In the genomic region with DNA sequence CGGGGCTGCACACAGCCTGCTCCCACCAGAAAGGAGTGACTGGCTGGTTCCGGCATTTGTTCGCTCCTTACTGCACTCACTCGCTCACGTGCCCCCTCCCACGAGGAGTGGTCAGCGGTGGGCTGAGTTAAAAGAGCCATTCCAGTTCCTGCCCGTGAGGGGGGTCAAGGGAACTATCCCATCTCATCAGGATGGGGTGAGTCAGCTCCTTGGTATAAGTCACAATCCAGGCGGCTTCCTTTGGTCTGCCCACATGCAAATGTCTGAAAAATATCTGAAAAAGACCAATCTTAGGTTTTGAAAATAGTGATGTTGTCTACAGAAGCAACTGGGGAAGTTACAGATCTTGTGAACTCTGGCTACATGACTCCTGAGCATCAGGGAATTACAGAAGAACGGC, we compare ENCODE assay signal across 2 cellular contexts.
TF ChIP-seq lines count a peak whose summit lies in the region.

No MANE protein-coding gene starts in this region.

TF ChIP-seq in SK-N-SH, 30 proteins besides CTCF, POLR2A, EP300 and RAD21 (continued from another document):
- TF ChIP-seq, protein P1, sequence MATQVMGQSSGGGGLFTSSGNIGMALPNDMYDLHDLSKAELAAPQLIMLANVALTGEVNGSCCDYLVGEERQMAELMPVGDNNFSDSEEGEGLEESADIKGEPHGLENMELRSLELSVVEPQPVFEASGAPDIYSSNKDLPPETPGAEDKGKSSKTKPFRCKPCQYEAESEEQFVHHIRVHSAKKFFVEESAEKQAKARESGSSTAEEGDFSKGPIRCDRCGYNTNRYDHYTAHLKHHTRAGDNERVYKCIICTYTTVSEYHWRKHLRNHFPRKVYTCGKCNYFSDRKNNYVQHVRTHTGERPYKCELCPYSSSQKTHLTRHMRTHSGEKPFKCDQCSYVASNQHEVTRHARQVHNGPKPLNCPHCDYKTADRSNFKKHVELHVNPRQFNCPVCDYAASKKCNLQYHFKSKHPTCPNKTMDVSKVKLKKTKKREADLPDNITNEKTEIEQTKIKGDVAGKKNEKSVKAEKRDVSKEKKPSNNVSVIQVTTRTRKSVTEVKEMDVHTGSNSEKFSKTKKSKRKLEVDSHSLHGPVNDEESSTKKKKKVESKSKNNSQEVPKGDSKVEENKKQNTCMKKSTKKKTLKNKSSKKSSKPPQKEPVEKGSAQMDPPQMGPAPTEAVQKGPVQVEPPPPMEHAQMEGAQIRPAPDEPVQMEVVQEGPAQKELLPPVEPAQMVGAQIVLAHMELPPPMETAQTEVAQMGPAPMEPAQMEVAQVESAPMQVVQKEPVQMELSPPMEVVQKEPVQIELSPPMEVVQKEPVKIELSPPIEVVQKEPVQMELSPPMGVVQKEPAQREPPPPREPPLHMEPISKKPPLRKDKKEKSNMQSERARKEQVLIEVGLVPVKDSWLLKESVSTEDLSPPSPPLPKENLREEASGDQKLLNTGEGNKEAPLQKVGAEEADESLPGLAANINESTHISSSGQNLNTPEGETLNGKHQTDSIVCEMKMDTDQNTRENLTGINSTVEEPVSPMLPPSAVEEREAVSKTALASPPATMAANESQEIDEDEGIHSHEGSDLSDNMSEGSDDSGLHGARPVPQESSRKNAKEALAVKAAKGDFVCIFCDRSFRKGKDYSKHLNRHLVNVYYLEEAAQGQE (IDR thresholded peaks at IDR 0.05; ENCODE audit: low read depth, low read length) = no peak
- TF ChIP-seq GATA2 (CRISPR knock-in tag; IDR thresholded peaks at IDR 0.05) = no peak
- TF ChIP-seq, protein P2, sequence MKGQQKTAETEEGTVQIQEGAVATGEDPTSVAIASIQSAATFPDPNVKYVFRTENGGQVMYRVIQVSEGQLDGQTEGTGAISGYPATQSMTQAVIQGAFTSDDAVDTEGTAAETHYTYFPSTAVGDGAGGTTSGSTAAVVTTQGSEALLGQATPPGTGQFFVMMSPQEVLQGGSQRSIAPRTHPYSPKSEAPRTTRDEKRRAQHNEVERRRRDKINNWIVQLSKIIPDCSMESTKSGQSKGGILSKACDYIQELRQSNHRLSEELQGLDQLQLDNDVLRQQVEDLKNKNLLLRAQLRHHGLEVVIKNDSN (IDR thresholded peaks at IDR 0.05; ENCODE audit: borderline replicate concordance, low read depth) = no peak
- TF ChIP-seq GABPA (IDR thresholded peaks at IDR 0.05; ENCODE audit: low read depth) = no peak
- no peak for TF ChIP-seq MXI1 (IDR thresholded peaks at IDR 0.05; ENCODE audit: low read depth, low read length)
- TF ChIP-seq SMC3 (IDR thresholded peaks at IDR 0.05; ENCODE audit: low read depth, low read length) = no peak
- no peak for TF ChIP-seq RFX5 (IDR thresholded peaks at IDR 0.05; ENCODE audit: low read length)
- TF ChIP-seq NRF1 (IDR thresholded peaks at IDR 0.05; ENCODE audit: low read depth, low read length) = no peak
- TF ChIP-seq, protein P3, sequence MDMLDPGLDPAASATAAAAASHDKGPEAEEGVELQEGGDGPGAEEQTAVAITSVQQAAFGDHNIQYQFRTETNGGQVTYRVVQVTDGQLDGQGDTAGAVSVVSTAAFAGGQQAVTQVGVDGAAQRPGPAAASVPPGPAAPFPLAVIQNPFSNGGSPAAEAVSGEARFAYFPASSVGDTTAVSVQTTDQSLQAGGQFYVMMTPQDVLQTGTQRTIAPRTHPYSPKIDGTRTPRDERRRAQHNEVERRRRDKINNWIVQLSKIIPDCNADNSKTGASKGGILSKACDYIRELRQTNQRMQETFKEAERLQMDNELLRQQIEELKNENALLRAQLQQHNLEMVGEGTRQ (IDR thresholded peaks at IDR 0.05; ENCODE audit: borderline replicate concordance, low read depth, low read length) = no peak
- TF ChIP-seq, protein P4, sequence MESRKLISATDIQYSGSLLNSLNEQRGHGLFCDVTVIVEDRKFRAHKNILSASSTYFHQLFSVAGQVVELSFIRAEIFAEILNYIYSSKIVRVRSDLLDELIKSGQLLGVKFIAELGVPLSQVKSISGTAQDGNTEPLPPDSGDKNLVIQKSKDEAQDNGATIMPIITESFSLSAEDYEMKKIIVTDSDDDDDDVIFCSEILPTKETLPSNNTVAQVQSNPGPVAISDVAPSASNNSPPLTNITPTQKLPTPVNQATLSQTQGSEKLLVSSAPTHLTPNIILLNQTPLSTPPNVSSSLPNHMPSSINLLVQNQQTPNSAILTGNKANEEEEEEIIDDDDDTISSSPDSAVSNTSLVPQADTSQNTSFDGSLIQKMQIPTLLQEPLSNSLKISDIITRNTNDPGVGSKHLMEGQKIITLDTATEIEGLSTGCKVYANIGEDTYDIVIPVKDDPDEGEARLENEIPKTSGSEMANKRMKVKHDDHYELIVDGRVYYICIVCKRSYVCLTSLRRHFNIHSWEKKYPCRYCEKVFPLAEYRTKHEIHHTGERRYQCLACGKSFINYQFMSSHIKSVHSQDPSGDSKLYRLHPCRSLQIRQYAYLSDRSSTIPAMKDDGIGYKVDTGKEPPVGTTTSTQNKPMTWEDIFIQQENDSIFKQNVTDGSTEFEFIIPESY (IDR thresholded peaks at IDR 0.05; ENCODE audit: borderline replicate concordance, low read depth) = no peak
- TF ChIP-seq, protein P5, sequence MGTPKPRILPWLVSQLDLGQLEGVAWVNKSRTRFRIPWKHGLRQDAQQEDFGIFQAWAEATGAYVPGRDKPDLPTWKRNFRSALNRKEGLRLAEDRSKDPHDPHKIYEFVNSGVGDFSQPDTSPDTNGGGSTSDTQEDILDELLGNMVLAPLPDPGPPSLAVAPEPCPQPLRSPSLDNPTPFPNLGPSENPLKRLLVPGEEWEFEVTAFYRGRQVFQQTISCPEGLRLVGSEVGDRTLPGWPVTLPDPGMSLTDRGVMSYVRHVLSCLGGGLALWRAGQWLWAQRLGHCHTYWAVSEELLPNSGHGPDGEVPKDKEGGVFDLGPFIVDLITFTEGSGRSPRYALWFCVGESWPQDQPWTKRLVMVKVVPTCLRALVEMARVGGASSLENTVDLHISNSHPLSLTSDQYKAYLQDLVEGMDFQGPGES (IDR thresholded peaks at IDR 0.05; ENCODE audit: low read depth, low read length) = no peak
- TF ChIP-seq TAF1 (IDR thresholded peaks at IDR 0.05; ENCODE audit: borderline replicate concordance, low read depth, low read length) = no peak
- no peak for TF ChIP-seq POLR2AphosphoS5 (IDR thresholded peaks at IDR 0.05; ENCODE audit: low read depth, low read length)
- TF ChIP-seq NFIC (IDR thresholded peaks at IDR 0.05; ENCODE audit: borderline replicate concordance) = no peak
- TF ChIP-seq CHD2 (IDR thresholded peaks at IDR 0.05; ENCODE audit: low read length, partially characterized antibody) = no peak
- TF ChIP-seq RXRA (IDR thresholded peaks at IDR 0.05; ENCODE audit: borderline replicate concordance, low read depth) = no peak
- no peak for TF ChIP-seq EZH2phosphoT487 (IDR thresholded peaks at IDR 0.05; ENCODE audit: borderline replicate concordance, low read depth)
- TF ChIP-seq, protein P6, sequence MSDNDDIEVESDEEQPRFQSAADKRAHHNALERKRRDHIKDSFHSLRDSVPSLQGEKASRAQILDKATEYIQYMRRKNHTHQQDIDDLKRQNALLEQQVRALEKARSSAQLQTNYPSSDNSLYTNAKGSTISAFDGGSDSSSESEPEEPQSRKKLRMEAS (IDR thresholded peaks at IDR 0.05; ENCODE audit: low read depth) = no peak

TF ChIP-seq in SK-N-SH treated with all-trans-retinoic acid at 6 μM for 48 hours, 23 proteins besides CTCF, POLR2A, EP300 and RAD21 (continued from another document):
- TF ChIP-seq, protein P7, sequence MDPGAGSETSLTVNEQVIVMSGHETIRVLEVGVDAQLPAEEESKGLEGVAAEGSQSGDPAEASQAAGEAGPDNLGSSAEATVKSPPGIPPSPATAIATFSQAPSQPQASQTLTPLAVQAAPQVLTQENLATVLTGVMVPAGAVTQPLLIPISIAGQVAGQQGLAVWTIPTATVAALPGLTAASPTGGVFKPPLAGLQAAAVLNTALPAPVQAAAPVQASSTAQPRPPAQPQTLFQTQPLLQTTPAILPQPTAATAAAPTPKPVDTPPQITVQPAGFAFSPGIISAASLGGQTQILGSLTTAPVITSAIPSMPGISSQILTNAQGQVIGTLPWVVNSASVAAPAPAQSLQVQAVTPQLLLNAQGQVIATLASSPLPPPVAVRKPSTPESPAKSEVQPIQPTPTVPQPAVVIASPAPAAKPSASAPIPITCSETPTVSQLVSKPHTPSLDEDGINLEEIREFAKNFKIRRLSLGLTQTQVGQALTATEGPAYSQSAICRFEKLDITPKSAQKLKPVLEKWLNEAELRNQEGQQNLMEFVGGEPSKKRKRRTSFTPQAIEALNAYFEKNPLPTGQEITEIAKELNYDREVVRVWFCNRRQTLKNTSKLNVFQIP (CRISPR knock-in tag; IDR thresholded peaks at IDR 0.05; ENCODE audit: borderline replicate concordance, low read depth) = no peak
- no peak for TF ChIP-seq ZNF70 (CRISPR knock-in tag; IDR thresholded peaks at IDR 0.05)
- no peak for TF ChIP-seq GLIS3 (CRISPR knock-in tag; IDR thresholded peaks at IDR 0.05)
- TF ChIP-seq ARNTL (CRISPR knock-in tag; IDR thresholded peaks at IDR 0.05; ENCODE audit: borderline replicate concordance, low read depth) = no peak
